In genomic region chr20:44637490-44638372, GRCh38 we compare ENCODE assay signal across 28 cellular contexts. TPM values are rescaled to one million over a fixed set of nuclear protein-coding genes. Genes with fewer than 3 reads are reported as not detected.
DNase-seq lines count a peak whose midpoint lies in the region; ATAC-seq and TF ChIP-seq lines count a peak whose summit lies in the region.
"Had no signal": no experiment of that assay in that cellular context is flagged by ENCODE, and none has a peak within 500 bp of the region (broad histone marks: within the 10 kb centered on the region; RNA-seq: fewer than 3 reads in every experiment).

No MANE protein-coding gene starts in this region.

- H3K36me3 ChIP-seq in DND-41 (ENCODE audit: insufficient read depth, low read length) (peaks cover 100% of the 10 kb centered on the region), right atrium auricular region (no peaks in the 10 kb centered on the region), skeletal muscle tissue (ENCODE audit: control insufficient read depth in 3 of 3, insufficient read depth in 3 of 3, low read length in 3 of 3) (peaks cover 0 to 15% (median 3%) of the 10 kb centered on the region in 3 donors)
- H3K36me3 ChIP-seq: ascending aorta, BE2C, ovary, SJCRH30, thoracic aorta had no signal

- H3K4me2 ChIP-seq in DND-41 (ENCODE audit: insufficient read depth, low read length) = no peak overlapping the region

- H3K27me3 ChIP-seq in DND-41 (ENCODE audit: insufficient read depth, low read length, poor library complexity) (no peaks in the 10 kb centered on the region), right atrium auricular region (no peaks in the 10 kb centered on the region), skeletal muscle tissue (ENCODE audit: control insufficient read depth in 3 of 3, insufficient read depth in 3 of 3, low read length in 3 of 3) (no peaks in the 10 kb centered on the region)
- H3K27me3 ChIP-seq: ascending aorta, BE2C, ovary, SJCRH30 had no signal

- H4K20me1 ChIP-seq in DND-41 (ENCODE audit: insufficient read depth, low read length) = peaks cover 92% of the 10 kb centered on the region

- peaks cover 39% of the 10 kb centered on the region for H3K4me1 ChIP-seq in DND-41 (ENCODE audit: insufficient read depth, low read length)
- H3K4me1 ChIP-seq in right atrium auricular region = peaks cover 3 to 67% of the 10 kb centered on the region in 2 donors
- peaks cover 20 to 24% (median 23%) of the 10 kb centered on the region in 3 donors for H3K4me1 ChIP-seq in skeletal muscle tissue (ENCODE audit: control insufficient read depth in 3 of 3, insufficient read depth in 3 of 3, low read length in 3 of 3)

- TF ChIP-seq CTCF in DND-41 (IDR thresholded peaks at IDR 0.05; ENCODE audit: borderline replicate concordance, extremely low read depth, low read length, poor library complexity, severe bottlenecking) (no peak), cardiac fibroblast (IDR thresholded peaks at IDR 0.05; ENCODE audit: low read depth, low read length) (no peak), right atrium auricular region (IDR thresholded peaks at IDR 0.05) (no peak)

- H3K79me2 ChIP-seq in DND-41 (ENCODE audit: insufficient read depth, low read length) = peaks cover 100% of the 10 kb centered on the region

- H2AFZ ChIP-seq in DND-41 (ENCODE audit: low read depth, low read length) = no peak overlapping the region

- H3K9ac ChIP-seq in DND-41 (ENCODE audit: low read depth, low read length) (no peak overlapping the region), skeletal muscle tissue (ENCODE audit: low read depth in 1 of 3, low read length in 3 of 3) (no peak overlapping the region)

- DNase-seq in DND-41 (no peak), cardiac fibroblast (ENCODE audit: low read depth in 2 of 2) (peak; percentile 26 to 38), right atrium auricular region (ENCODE audit: low spot score) (peak; percentile 94), SW 1271 (lab: John Stamatoyannopoulos, UW) (no peak), NCI-H187 (lab: John Stamatoyannopoulos, UW) (no peak)
- DNase-seq: activated CD4-positive, alpha-beta memory T cell treated with anti-CD3 and anti-CD28 coated beads for 36 hours; activated CD8-positive, alpha-beta memory T cell treated with anti-CD3 and anti-CD28 coated beads, Interleukin-2, amount 50 U/mL, for 48 hours; BE2C; caudate nucleus; cortex of kidney; hypothalamus; NCI-H1105 treated with DMSO at 0.1 percent for 48 hours; NCI-H2029 treated with DMSO at 0.1 percent for 48 hours; NCI-H226; NCI-H69; ovary; SJCRH30; stimulated activated CD4-positive, alpha-beta T cell treated with anti-CD3 and anti-CD28 coated beads, Interleukin-4, amount 100 ng/mL, for 4 hours had no signal

- ATAC-seq in DND-41 (ENCODE audit: insufficient read depth, low read depth) = no peak
- no peak for ATAC-seq in HG03097 (IDR thresholded peaks at IDR 0.05; ENCODE audit: low FRiP score, unreplicated experiment)
- ATAC-seq: activated CD4-positive, CD25-positive, alpha-beta regulatory T cell treated with anti-CD3 and anti-CD28 coated beads, Interleukin-2, amount 50 U/mL, for 24 hours; activated T-helper 17 cell treated with anti-CD3 and anti-CD28 coated beads, Interleukin-2, amount 50 U/mL, for 72 hours; esophagus mucosa; left lobe of liver; natural killer cell treated with Interleukin-12 subunit alpha and Interleukin-12 subunit beta and Interleukin-15 and Interleukin-18, amount 100 ng/mL, for 72 hours; stimulated activated memory B cell treated with anti-CD40 and anti-IgM and Interleukin-4, amounts not matched to agents 10 μg/mL and 1 μg/mL and 100 μg/mL, for 72 hours had no signal

- H3K27ac ChIP-seq in DND-41 (ENCODE audit: low read length) (peak overlapping the region; percentile 59), right atrium auricular region (peak overlapping the region; percentile 62 to 71), skeletal muscle tissue (ENCODE audit: low read depth, low read length) (peak overlapping the region; percentile 36)
- H3K27ac ChIP-seq: ovary, SJCRH30, thoracic aorta had no signal

- no peaks in the 10 kb centered on the region for H3K9me3 ChIP-seq in DND-41 (ENCODE audit: insufficient read depth, low read length, severe bottlenecking)
- no peaks in the 10 kb centered on the region for H3K9me3 ChIP-seq in right atrium auricular region
- H3K9me3 ChIP-seq in skeletal muscle tissue (ENCODE audit: control insufficient read depth in 3 of 3, low read length in 3 of 3) = no peaks in the 10 kb centered on the region
- H3K9me3 ChIP-seq: ascending aorta, BE2C, ovary, SJCRH30, thoracic aorta had no signal

- no peak overlapping the region for H3K4me3 ChIP-seq in DND-41 (ENCODE audit: low read depth in 1 of 2, low read length in 2 of 2)
- no peak overlapping the region for H3K4me3 ChIP-seq in cardiac fibroblast (replicated peaks in 1 of 2; ENCODE audit: low read depth in 2 of 2, low read length in 2 of 2)
- no peak overlapping the region for H3K4me3 ChIP-seq in right atrium auricular region
- no peak overlapping the region for H3K4me3 ChIP-seq in skeletal muscle tissue (ENCODE audit: low read length in 3 of 3)
- H3K4me3 ChIP-seq: ascending aorta, ovary, SJCRH30, thoracic aorta had no signal

RNA-seq across cellular contexts. Expression of gene ADA, which starts 13.8 kb away (rescaled TPM):
- total RNA-seq in right atrium auricular region (10 to 100 TPM in 1 of 2 donors, 1 to 10 TPM in 1; 6.3 to 16.7 TPM), skeletal muscle tissue (3.7 TPM)

RNA-seq across cellular contexts. Expression of gene PKIG, which starts 55.4 kb away (rescaled TPM):
- total RNA-seq in right atrium auricular region (100 to 1,000 TPM; 237 to 268 TPM), skeletal muscle tissue (37.1 TPM)

Comparison
In these comparisons a context has a peak if more than half of its experiments do, and no peak if none do; other contexts are left out.
1. DNase-seq: peak in cardiac fibroblast (2 of 2) and right atrium auricular region (single experiment); none in DND-41 (single experiment), SW 1271 (0 of 2) and NCI-H187 (0 of 2).
2. Peak in every context shown above with its lines, with median percentiles within 50 percentile points of each other: H3K27ac ChIP-seq.